ENCODE assay signal across 19 cellular contexts in the genomic region with DNA sequence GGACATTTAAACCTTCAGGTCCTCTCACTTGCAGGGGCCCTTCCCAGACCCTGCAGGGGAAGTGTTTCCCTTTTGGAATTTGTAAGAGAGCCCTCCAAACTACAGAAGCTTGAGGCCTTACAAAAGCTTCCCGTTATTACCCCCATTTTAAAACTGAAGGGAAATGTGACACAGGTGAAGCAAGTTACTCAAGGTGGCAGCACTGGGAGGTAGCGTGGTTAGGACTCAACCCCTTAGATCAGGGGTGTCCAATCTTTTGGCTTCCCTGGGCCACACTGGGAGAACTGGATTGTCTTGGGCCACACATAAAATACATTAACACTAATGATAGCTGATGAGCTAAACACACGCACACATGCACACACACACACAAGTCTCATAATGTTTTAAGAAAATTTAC. TPM values are rescaled to one million over a fixed set of nuclear protein-coding genes. Genes with fewer than 3 reads are reported as not detected.
DNase-seq lines count a peak whose midpoint lies in the region; ATAC-seq, FAIRE-seq and TF ChIP-seq lines count a peak whose summit lies in the region.
"Had no signal": no experiment of that assay in that cellular context is flagged by ENCODE, and none has a peak within 500 bp of the region (broad histone marks: within the 10 kb centered on the region; RNA-seq: fewer than 3 reads in every experiment).

No MANE protein-coding gene starts in this region.

- H3K9ac ChIP-seq in Loucy (ENCODE audit: low read depth, low read length, poor library complexity, severe bottlenecking) (no peak overlapping the region), GM12878 (ENCODE audit: control insufficient read depth, insufficient read depth, low read length) (no peak overlapping the region)
- H3K9ac ChIP-seq: BLaER1 treated with 17β-estradiol and CSF1 and Interleukin-3, amounts not matched to agents 10 nM and 100 nM had no signal

- in situ Hi-C loops in GM12878 (cut with MboI) = loop anchor here (5.0 kb wide), 2 partner anchors 34 to 219 kb away; no protein-coding TSS in a partner anchor

- H3K79me2 ChIP-seq in Loucy (ENCODE audit: insufficient read depth, low read length) (no peaks in the 10 kb centered on the region), GM12878 (ENCODE audit: control insufficient read depth, insufficient read depth, low read length) (no peaks in the 10 kb centered on the region)

- ATAC-seq in GM12878 = peak; percentile 33; the same call in 1 of the 3 replicates
- ATAC-seq: activated CD4-positive, alpha-beta T cell treated with anti-CD3 and anti-CD28 coated beads for 36 hours; gastroesophageal sphincter; lower lobe of right lung; stimulated activated memory B cell treated with anti-CD40 and anti-IgM and Interleukin-4, amounts not matched to agents 10 μg/mL and 1 μg/mL and 100 μg/mL, for 72 hours had no signal

- no TSS peak for BruUV-seq in GM12878 (replicated peaks; lab: Mats Ljungman, UMichigan)

- DNase-seq in GM06990 (ENCODE audit: extremely low read depth, insufficient read length) = no peak
- DNase-seq in GM12865 (ENCODE audit: low read depth) = peak; percentile 26
- no peak for DNase-seq in GM12878 (ENCODE audit: low read depth, low spot score)
- no peak for DNase-seq in H4 (ENCODE audit: low spot score)
- DNase-seq in midbrain (lab: John Stamatoyannopoulos, UW) = no peak
- DNase-seq in HUDEP-2 (lab: John Stamatoyannopoulos, UW; ENCODE audit: unreplicated experiment in 76 of 76) = no peak
- DNase-seq: activated CD4-positive, alpha-beta T cell treated with anti-CD3 and anti-CD28 coated beads for 36 hours; anterior cingulate cortex; Kasumi-1; lower lobe of right lung; substantia nigra; trophoblast cell had no signal

- H3K27me3 ChIP-seq in GM06990 (replicated peaks; ENCODE audit: control insufficient read depth, insufficient read depth, low read length) (no peaks in the 10 kb centered on the region), Loucy (ENCODE audit: insufficient read depth, low read length, poor library complexity, severe bottlenecking) (no peaks in the 10 kb centered on the region), GM12878 (replicated peaks in 1 of 2; ENCODE audit: control insufficient read depth in 2 of 2, insufficient read depth in 2 of 2, low read length in 1 of 2) (no peaks in the 10 kb centered on the region)
- H3K27me3 ChIP-seq: BLaER1 treated with 17β-estradiol and CSF1 and Interleukin-3, amounts not matched to agents 10 nM and 100 nM; breast epithelium; gastroesophageal sphincter had no signal

- H3K4me1 ChIP-seq in Loucy (ENCODE audit: insufficient read depth, low read length, poor library complexity, severe bottlenecking) (no peaks in the 10 kb centered on the region), GM12878 (ENCODE audit: control insufficient read depth, insufficient read depth, low read length) (no peaks in the 10 kb centered on the region)
- H3K4me1 ChIP-seq: breast epithelium, HAP-1 had no signal

- H2AFZ ChIP-seq in Loucy (ENCODE audit: low read length) = no peak overlapping the region
- H2AFZ ChIP-seq in GM12878 (ENCODE audit: control insufficient read depth, low read depth, low read length) = no peak overlapping the region

- TF ChIP-seq RAD21 in GM12878 (IDR thresholded peaks at IDR 0.05; ENCODE audit: insufficient read depth, low read depth, low read length) = 0 out of 2 replicates have a peak, but pooled peaks have one; percentile 25

- TF ChIP-seq POLR2A in GM12878 (IDR thresholded peaks at IDR 0.05; ENCODE audit: low read depth, low read length) = no peak

- no peaks in the 10 kb centered on the region for H3F3A ChIP-seq in Loucy (ENCODE audit: low read depth)

- H3K9me2 ChIP-seq in Loucy (replicated peaks; ENCODE audit: low read depth, low read length) = no peaks in the 10 kb centered on the region

- H4K20me1 ChIP-seq in Loucy (ENCODE audit: insufficient read depth, low read length, poor library complexity, severe bottlenecking) (no peaks in the 10 kb centered on the region), GM12878 (ENCODE audit: control insufficient read depth, insufficient read depth) (no peaks in the 10 kb centered on the region)
- H4K20me1 ChIP-seq: BLaER1 treated with 17β-estradiol and CSF1 and Interleukin-3, amounts not matched to agents 10 nM and 100 nM had no signal

- CTCF ChIA-PET in GM12878 (lab: Yijun Ruan, JAX) = interaction anchor here (0.6 to 9.4 kb wide), 11 partner anchors 12 to 224 kb away, joined by 3 to 289 read pairs (median 4); partner anchors contain the start of gene ZC3H12A

- no peak overlapping the region for H3K27ac ChIP-seq in GM12878 (ENCODE audit: control insufficient read depth, insufficient read depth)
- H3K27ac ChIP-seq: BLaER1 treated with 17β-estradiol and CSF1 and Interleukin-3, amounts not matched to agents 10 nM and 100 nM; breast epithelium; gastroesophageal sphincter; lower lobe of right lung had no signal

- FAIRE-seq in GM12878 (lab: Jason Lieb, UNC) = no peak
- FAIRE-seq: GM18507 had no signal

- 76% methylated on average over 3 of the region's 3 CpGs for WGBS in GM12878 (ENCODE audit: insufficient coverage, insufficient replicate concordance, low lambda C conversion rate, missing lambda C conversion rate)

- peak; percentile 25 for TF ChIP-seq CTCF in GM06990 (IDR thresholded peaks at IDR 0.05; ENCODE audit: insufficient read depth, low read length, poor library complexity, severe bottlenecking)
- peak; percentile 13 for TF ChIP-seq CTCF in GM12865 (IDR thresholded peaks at IDR 0.05; ENCODE audit: insufficient read depth, low read depth, low read length, missing control alignments)
- peak; percentile 43 for TF ChIP-seq CTCF in Loucy (conservative IDR thresholded peaks at IDR 0.05; ENCODE audit: low read length)
- peak in 2 of 3 experiments; percentile 14 to 39; a peak in 3 of 6 replicates for TF ChIP-seq CTCF in GM12878 (IDR thresholded peaks at IDR 0.05 in 2 of 3, conservative IDR thresholded peaks at IDR 0.05 in 1 of 3; ENCODE audit: control insufficient read depth in 2 of 3, extremely low read depth in 1 of 3, insufficient read depth in 1 of 3, low read depth in 3 of 3, low read length in 3 of 3)

- H3K9me3 ChIP-seq in Loucy (ENCODE audit: insufficient read depth, low read depth, low read length) (no peaks in the 10 kb centered on the region), GM12878 (replicated peaks; ENCODE audit: control insufficient read depth, insufficient read depth, low read length) (no peaks in the 10 kb centered on the region)
- H3K9me3 ChIP-seq: BLaER1 treated with 17β-estradiol and CSF1 and Interleukin-3, amounts not matched to agents 10 nM and 100 nM; breast epithelium; gastroesophageal sphincter; HAP-1; lower lobe of right lung had no signal

- POLR2A ChIA-PET in GM12878 (lab: Charles Lee) = no interaction called here

- H3K4me3 ChIP-seq in GM06990 (replicated peaks; ENCODE audit: low read depth, low read length) (no peak overlapping the region), GM12865 (ENCODE audit: low read depth, low read length) (no peak overlapping the region), Loucy (ENCODE audit: low read length, poor library complexity, severe bottlenecking) (no peak overlapping the region), GM12878 (no peak overlapping the region)
- H3K4me3 ChIP-seq: BLaER1 treated with 17β-estradiol and CSF1 and Interleukin-3, amounts not matched to agents 10 nM and 100 nM; breast epithelium; gastroesophageal sphincter; HAP-1; lower lobe of right lung had no signal

- no peaks in the 10 kb centered on the region for H3K36me3 ChIP-seq in GM06990 (ENCODE audit: control insufficient read depth, insufficient read depth, low read length)
- H3K36me3 ChIP-seq in Loucy (ENCODE audit: insufficient read depth, low read length) = no peaks in the 10 kb centered on the region
- no peaks in the 10 kb centered on the region for H3K36me3 ChIP-seq in GM12878 (ENCODE audit: control insufficient read depth in 2 of 2, insufficient read depth in 2 of 2, low read length in 1 of 2)
- H3K36me3 ChIP-seq: BLaER1 treated with 17β-estradiol and CSF1 and Interleukin-3, amounts not matched to agents 10 nM and 100 nM; breast epithelium; gastroesophageal sphincter; HAP-1 had no signal

- SMC1A ChIA-PET in GM12878 (lab: Charles Lee; ENCODE audit: uncharacterized antibody, unreplicated experiment) = interaction anchor here (1.3 to 9.5 kb wide), 3 partner anchors 18 to 28 kb away, joined by 6 to 128 read pairs (median 6); no protein-coding TSS in a partner anchor

- no peak for TF ChIP-seq EP300 in GM12878 (IDR thresholded peaks at IDR 0.05; ENCODE audit: borderline replicate concordance in 1 of 2, control insufficient read depth in 1 of 2, low read depth in 2 of 2, low read length in 2 of 2)

- RAD21 ChIA-PET in GM12878 (lab: Charles Lee; ENCODE audit: unreplicated experiment) = interaction anchor here (0.7 to 15.1 kb wide), 4 partner anchors 19 to 30 kb away, joined by 4 to 166 read pairs (median 9); no protein-coding TSS in a partner anchor

- H3K4me2 ChIP-seq in Loucy (ENCODE audit: low read depth, low read length, poor library complexity, severe bottlenecking) (no peak overlapping the region), GM12878 (ENCODE audit: control insufficient read depth, insufficient read depth) (no peak overlapping the region)
- H3K4me2 ChIP-seq: BLaER1 treated with 17β-estradiol and CSF1 and Interleukin-3, amounts not matched to agents 10 nM and 100 nM had no signal

- intact Hi-C loops in GM12878 (cut with micrococcal nuclease; ENCODE audit: unreplicated experiment) = no loop called here

RNA-seq across cellular contexts. Expression of gene ZC3H12A, which starts 15.8 kb away (rescaled TPM):
- 50.7 and 64.9 TPM in 2 replicates for total RNA-seq in GM12878 (2013; cell fraction: nucleolus; rRNA removed)
- total RNA-seq in GM12878 (2014; rRNA removed) = 19.0 and 23.0 TPM in 2 replicates
- total RNA-seq in GM12878 (2014; rRNA removed; fragmentation: Illumina TruSeq; extraction: Trizol) = 9.3 and 10.9 TPM in 2 replicates
- total RNA-seq in GM12878 (2021) = 25.1 and 27.0 TPM in 2 replicates
- 5.7 TPM for polyA plus RNA-seq in GM12878 (2011; ENCODE audit: low read depth)
- 10.4 and 19.2 TPM in 2 replicates for polyA plus RNA-seq in GM12878 (2011; rRNA removed)
- 24.2 and 34.5 TPM in 2 replicates for polyA plus RNA-seq in GM12878 (2011; cell fraction: cytosol; rRNA removed)
- polyA plus RNA-seq in GM12878 (2011; cell fraction: nucleus; rRNA removed) = 152 and 154 TPM in 2 replicates
- polyA plus RNA-seq in GM12878 (2012) = 17.6 and 23.4 TPM in 2 replicates
- polyA plus RNA-seq in GM12878 (2014; fragmentation: Illumina TruSeq; extraction: Trizol) = 2.0 and 9.0 TPM in 2 replicates
- polyA plus RNA-seq in GM12878 (2014; fragmentation: Nextera tagmentation; extraction: Ambion mirVana) = under 1 TPM; 0.35 to 0.88 TPM
- polyA plus RNA-seq in GM12878 (2014; rRNA removed) = 27.8 and 30.2 TPM in 2 replicates
- polyA plus RNA-seq in GM12878 (2016; fragmentation: Nextera tagmentation; extraction: Ambion mirVana) = 10 to 100 TPM; 11.7 to 15.9 TPM
- 27.5 and 57.4 TPM in 2 replicates for polyA minus RNA-seq in GM12878 (2011; rRNA and poly(A)+ RNA removed)
- polyA minus RNA-seq in GM12878 (2011; cell fraction: cytosol; rRNA and poly(A)+ RNA removed) = 15.6 and 17.7 TPM in 2 replicates
- polyA minus RNA-seq in GM12878 (2011; cell fraction: nucleus; rRNA and poly(A)+ RNA removed) = 52.6 and 80.8 TPM in 2 replicates
- total RNA-seq in H4 (2014; rRNA removed; shearing (Covaris generic)) = 2.9 TPM in 2 replicates

RNA-seq across cellular contexts. Expression of gene MEAF6, which starts 56.0 kb away (rescaled TPM):
- total RNA-seq in GM12878 (2013; cell fraction: nucleolus; rRNA removed) = 98.4 and 100 TPM in 2 replicates
- total RNA-seq in GM12878 (2014; rRNA removed) = 51.8 and 57.8 TPM in 2 replicates
- 53.9 and 56.4 TPM in 2 replicates for total RNA-seq in GM12878 (2014; rRNA removed; fragmentation: Illumina TruSeq; extraction: Trizol)
- 48.6 and 49.7 TPM in 2 replicates for total RNA-seq in GM12878 (2021)
- polyA plus RNA-seq in GM12878 (2011; ENCODE audit: low read depth) = 21.0 TPM
- polyA plus RNA-seq in GM12878 (2011; rRNA removed) = 70.7 and 75.8 TPM in 2 replicates
- polyA plus RNA-seq in GM12878 (2011; cell fraction: cytosol; rRNA removed) = 42.7 and 57.1 TPM in 2 replicates
- polyA plus RNA-seq in GM12878 (2011; cell fraction: nucleus; rRNA removed) = 40.8 and 43.5 TPM in 2 replicates
- polyA plus RNA-seq in GM12878 (2012) = 30.5 and 33.8 TPM in 2 replicates
- 72.2 and 89.4 TPM in 2 replicates for polyA plus RNA-seq in GM12878 (2014; fragmentation: Illumina TruSeq; extraction: Trizol)
- 10 to 100 TPM; 30.8 to 33.3 TPM for polyA plus RNA-seq in GM12878 (2014; fragmentation: Nextera tagmentation; extraction: Ambion mirVana)
- 56.3 and 62.4 TPM in 2 replicates for polyA plus RNA-seq in GM12878 (2014; rRNA removed)
- polyA plus RNA-seq in GM12878 (2016; fragmentation: Nextera tagmentation; extraction: Ambion mirVana) = 10 to 100 TPM; 74.7 to 75.0 TPM
- polyA minus RNA-seq in GM12878 (2011; rRNA and poly(A)+ RNA removed) = 19.6 and 26.3 TPM in 2 replicates
- polyA minus RNA-seq in GM12878 (2011; cell fraction: cytosol; rRNA and poly(A)+ RNA removed) = 14.3 and 17.0 TPM in 2 replicates
- polyA minus RNA-seq in GM12878 (2011; cell fraction: nucleus; rRNA and poly(A)+ RNA removed) = 19.1 and 32.1 TPM in 2 replicates
- total RNA-seq in H4 (2014; rRNA removed; shearing (Covaris generic)) = 113 and 172 TPM in 2 replicates
